Comparison of ENCODE assay signal across 27 cellular contexts in the genomic region with DNA sequence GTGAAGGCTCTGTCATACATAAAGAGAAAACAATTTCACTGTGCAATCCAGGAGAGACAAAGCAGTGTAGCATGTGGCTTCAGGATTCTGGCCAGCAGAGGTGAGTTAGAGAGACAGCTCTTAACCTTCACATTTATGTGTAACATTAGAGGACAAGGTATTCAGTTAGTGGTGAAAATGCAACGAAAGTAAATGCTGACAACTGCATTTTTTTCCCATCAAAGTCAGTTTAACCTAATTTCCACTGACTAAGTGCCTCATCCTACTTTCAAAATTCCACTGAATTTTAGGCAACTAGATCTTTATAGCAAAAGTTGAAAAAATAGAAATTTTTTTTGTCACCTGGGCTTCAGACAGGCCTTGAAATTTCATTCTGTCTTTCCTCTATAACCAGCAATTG.
"Had no signal": no experiment of that assay in that cellular context is flagged by ENCODE, and none has a peak within 500 bp of the region (broad histone marks: within the 10 kb centered on the region; RNA-seq: fewer than 3 reads in every experiment).

No MANE protein-coding gene starts in this region.

- H3K9me3 ChIP-seq: left ventricle myocardium inferior, pancreas, prostate gland, sigmoid colon, spleen, suprapubic skin, thoracic aorta, tibial artery, upper lobe of right lung had no signal

- H3K36me3 Mint-ChIP-seq: mesothelial cell of epicardium; naive B cell; natural killer cell treated with Interleukin-12 subunit alpha and Interleukin-12 subunit beta and Interleukin-15 and Interleukin-18, amount 100 ng/mL, for 72 hours; stimulated activated effector memory CD8-positive, alpha-beta T cell treated with anti-CD3 and anti-CD28 coated beads, Interleukin-12 subunit alpha, Interleukin-12 subunit beta, amount 100 ng/mL, for 72 hours had no signal

- H3K27ac ChIP-seq: left ventricle myocardium inferior, pancreas, prostate gland, sigmoid colon, spleen, suprapubic skin, thoracic aorta, tibial artery, upper lobe of right lung had no signal

- DNase-seq: islet precursor cell; left ventricle myocardium inferior; mesendoderm; naive B cell; nucleus accumbens; pancreas; posterior cingulate gyrus; retina; right cardiac atrium; sigmoid colon; small intestine; spleen; stimulated activated CD4-positive, alpha-beta T cell treated with anti-CD3 and anti-CD28 coated beads, Interleukin-4, amount 100 ng/mL, for 24 hours; stimulated activated naive CD4-positive, alpha-beta T cell; tibial artery; trophoblast cell; upper lobe of right lung had no signal

- H3K4me3 Mint-ChIP-seq: mesothelial cell of epicardium; naive B cell; natural killer cell treated with Interleukin-12 subunit alpha and Interleukin-12 subunit beta and Interleukin-15 and Interleukin-18, amount 100 ng/mL, for 72 hours; neural crest cell; stimulated activated effector memory CD8-positive, alpha-beta T cell treated with anti-CD3 and anti-CD28 coated beads, Interleukin-12 subunit alpha, Interleukin-12 subunit beta, amount 100 ng/mL, for 72 hours; stimulated activated naive CD8-positive, alpha-beta T cell treated with anti-CD3 and anti-CD28 coated beads, Interleukin-15, Interleukin-2, amounts not matched to agents 100 ng/mL and 50 ng/mL, for 24 hours had no signal

- H3K36me3 ChIP-seq: left ventricle myocardium inferior, pancreas, prostate gland, sigmoid colon, spleen, suprapubic skin, thoracic aorta, tibial artery, upper lobe of right lung had no signal

- H3K4me1 ChIP-seq: left ventricle myocardium inferior, pancreas, prostate gland, sigmoid colon, suprapubic skin, upper lobe of right lung had no signal

- H3K27me3 ChIP-seq: pancreas, sigmoid colon, spleen, suprapubic skin, tibial artery, upper lobe of right lung had no signal

- H3K4me3 ChIP-seq: left ventricle myocardium inferior, lung, pancreas, prostate gland, sigmoid colon, spleen, suprapubic skin, thoracic aorta, tibial artery, upper lobe of right lung had no signal

- FAIRE-seq: pancreas, small intestine, urothelium cell line had no signal

- H3K27ac Mint-ChIP-seq: mesothelial cell of epicardium; naive B cell; natural killer cell treated with Interleukin-12 subunit alpha and Interleukin-12 subunit beta and Interleukin-15 and Interleukin-18, amount 100 ng/mL, for 72 hours; stimulated activated effector memory CD8-positive, alpha-beta T cell treated with anti-CD3 and anti-CD28 coated beads, Interleukin-12 subunit alpha, Interleukin-12 subunit beta, amount 100 ng/mL, for 72 hours; stimulated activated naive CD8-positive, alpha-beta T cell treated with anti-CD3 and anti-CD28 coated beads, Interleukin-15, Interleukin-2, amounts not matched to agents 100 ng/mL and 50 ng/mL, for 24 hours had no signal

- H3K4me1 Mint-ChIP-seq: naive B cell; neural crest cell; stimulated activated effector memory CD8-positive, alpha-beta T cell treated with anti-CD3 and anti-CD28 coated beads, Interleukin-12 subunit alpha, Interleukin-12 subunit beta, amount 100 ng/mL, for 72 hours had no signal

- H3K9me3 Mint-ChIP-seq: mesothelial cell of epicardium; naive B cell; natural killer cell treated with Interleukin-12 subunit alpha and Interleukin-12 subunit beta and Interleukin-15 and Interleukin-18, amount 100 ng/mL, for 72 hours; neural crest cell; stimulated activated effector memory CD8-positive, alpha-beta T cell treated with anti-CD3 and anti-CD28 coated beads, Interleukin-12 subunit alpha, Interleukin-12 subunit beta, amount 100 ng/mL, for 72 hours; stimulated activated naive CD8-positive, alpha-beta T cell treated with anti-CD3 and anti-CD28 coated beads, Interleukin-15, Interleukin-2, amounts not matched to agents 100 ng/mL and 50 ng/mL, for 24 hours had no signal

- ATAC-seq: natural killer cell treated with Interleukin-12 subunit alpha and Interleukin-12 subunit beta and Interleukin-15 and Interleukin-18, amount 100 ng/mL, for 72 hours; pancreas; right cardiac atrium; stimulated activated effector memory CD8-positive, alpha-beta T cell treated with anti-CD3 and anti-CD28 coated beads, Interleukin-12 subunit alpha, Interleukin-12 subunit beta, amount 100 ng/mL, for 72 hours; upper lobe of right lung had no signal
